Comparison of ENCODE assay signal across 26 cellular contexts in genomic region chr22:41398921-41399320, GRCh38. TPM values are rescaled to one million over a fixed set of nuclear protein-coding genes. Genes with fewer than 3 reads are reported as not detected.
DNase-seq lines count a peak whose midpoint lies in the region; ATAC-seq and TF ChIP-seq lines count a peak whose summit lies in the region.
"Had no signal": no experiment of that assay in that cellular context is flagged by ENCODE, and none has a peak within 500 bp of the region (broad histone marks: within the 10 kb centered on the region; RNA-seq: fewer than 3 reads in every experiment).

No MANE protein-coding gene starts in this region.

- no peak overlapping the region for H2AK5ac ChIP-seq in trophoblast cell (ENCODE audit: low read length)

- H3K9me3 ChIP-seq in osteoblast (ENCODE audit: low read depth, low read length) = no peaks in the 10 kb centered on the region
- peaks cover 5% of the 10 kb centered on the region for H3K9me3 ChIP-seq in trophoblast cell (ENCODE audit: insufficient read depth, low read depth, low read length)
- no peaks in the 10 kb centered on the region for H3K9me3 ChIP-seq in naive thymus-derived CD4-positive, alpha-beta T cell (ENCODE audit: control insufficient read depth in 2 of 3, low read length in 3 of 3)
- H3K9me3 ChIP-seq: Caco-2, MG63, SJCRH30 had no signal

- H3K23ac ChIP-seq in trophoblast cell (ENCODE audit: low read length) = no peak overlapping the region

- H3K4ac ChIP-seq in trophoblast cell (ENCODE audit: low read depth, low read length) = no peak overlapping the region

- ATAC-seq in GM23338 (peak; percentile 13), GM18873 (IDR thresholded peaks at IDR 0.05; ENCODE audit: low FRiP score, unreplicated experiment) (no peak)
- no peak for ATAC-seq in naive thymus-derived CD4-positive, alpha-beta T cell
- ATAC-seq: CD8-positive, alpha-beta T cell; PC-3; Right ventricle myocardium inferior; SK-N-SH treated with all-trans-retinoic acid at 6 μM for 48 hours had no signal

- no peak overlapping the region for H3K18ac ChIP-seq in trophoblast cell (ENCODE audit: low read length)

- H4K12ac ChIP-seq in trophoblast cell (ENCODE audit: low read depth, low read length) = no peak overlapping the region

- H3K79me1 ChIP-seq in trophoblast cell (ENCODE audit: low read length) = no peaks in the 10 kb centered on the region

- peak overlapping the region; percentile 59; the same call in 1 of the 2 replicates for H3K27ac ChIP-seq in GM23338 (ENCODE audit: low read depth)
- H3K27ac ChIP-seq in RWPE1 = peak overlapping the region; percentile 13; the same call in 1 of the 2 replicates
- no peak overlapping the region for H3K27ac ChIP-seq in osteoblast (ENCODE audit: low read depth, low read length)
- no peak overlapping the region for H3K27ac ChIP-seq in trophoblast cell (ENCODE audit: low read depth, low read length)
- no peak overlapping the region for H3K27ac ChIP-seq in naive thymus-derived CD4-positive, alpha-beta T cell (ENCODE audit: low read depth, low read length)
- H3K27ac ChIP-seq: 22Rv1, C4-2B, SJCRH30 had no signal

- H3K4me3 Mint-ChIP-seq in GM23338 = no peak overlapping the region
- no peak overlapping the region for H3K4me3 Mint-ChIP-seq in naive thymus-derived CD4-positive, alpha-beta T cell
- H3K4me3 Mint-ChIP-seq: B cell; CD8-positive, alpha-beta T cell had no signal

- H2AFZ ChIP-seq in GM23338 (no peak overlapping the region), osteoblast (ENCODE audit: low read length) (no peak overlapping the region), trophoblast cell (ENCODE audit: insufficient read depth, low read length, poor library complexity) (no peak overlapping the region)

- POLR2A ChIA-PET in RWPE1 (lab: Yijun Ruan, JAX; ENCODE audit: low non-redundant PET) = no interaction called here
- POLR2A ChIA-PET in naive thymus-derived CD4-positive, alpha-beta T cell (lab: Charles Lee) = no interaction called here

- H3K27ac Mint-ChIP-seq in GM23338 = peak overlapping the region; percentile 72; the same call in 1 of the 2 replicates
- H3K27ac Mint-ChIP-seq in naive thymus-derived CD4-positive, alpha-beta T cell = peak overlapping the region in 1 of 9 donors; percentile 48
- H3K27ac Mint-ChIP-seq: B cell; CD8-positive, alpha-beta T cell had no signal

- WGBS in trophoblast cell (ENCODE audit: extremely low coverage, insufficient coverage, insufficient read length) = no CpG with 5 or more reads among the region's 8 CpGs

- H3K79me2 ChIP-seq in GM23338 (replicated peaks; ENCODE audit: insufficient read depth) (no peaks in the 10 kb centered on the region), osteoblast (ENCODE audit: insufficient read depth, low read length) (no peaks in the 10 kb centered on the region), trophoblast cell (ENCODE audit: control insufficient read depth, insufficient read depth, low read length, poor library complexity) (no peaks in the 10 kb centered on the region)

- peaks cover 9% of the 10 kb centered on the region; the same call in 2 of the 3 replicates for H3K4me1 Mint-ChIP-seq in GM23338
- peaks cover 2 to 6% (median 4%) of the 10 kb centered on the region in 7 donors for H3K4me1 Mint-ChIP-seq in naive thymus-derived CD4-positive, alpha-beta T cell

- H4K8ac ChIP-seq in trophoblast cell (ENCODE audit: low read depth, low read length) = no peak overlapping the region

- H3K9ac ChIP-seq in trophoblast cell (ENCODE audit: low read length) = no peak overlapping the region

- CTCF ChIA-PET in RWPE1 (lab: Yijun Ruan, JAX) = interaction anchor here (0.5 kb wide), 1 partner anchor 45 kb away, joined by 3 read pairs; no protein-coding TSS in a partner anchor
- CTCF ChIA-PET in naive thymus-derived CD4-positive, alpha-beta T cell (lab: Charles Lee) = interaction anchor here (0.7 kb wide), 1 partner anchor 160 kb away, joined by 3 read pairs; no protein-coding TSS in a partner anchor

- no peak overlapping the region for H3K4me2 ChIP-seq in GM23338
- no peak overlapping the region for H3K4me2 ChIP-seq in osteoblast (ENCODE audit: insufficient read depth, low read length)
- H3K4me2 ChIP-seq in trophoblast cell (ENCODE audit: low read length) = no peak overlapping the region

- no peak overlapping the region for H3K14ac ChIP-seq in trophoblast cell (ENCODE audit: low read length)

- peaks cover 6% of the 10 kb centered on the region for H3K27me3 Mint-ChIP-seq in GM23338 (ENCODE audit: insufficient read depth, low read depth, poor library complexity)
- no peaks in the 10 kb centered on the region for H3K27me3 Mint-ChIP-seq in naive thymus-derived CD4-positive, alpha-beta T cell
- H3K27me3 Mint-ChIP-seq: B cell had no signal

- no peaks in the 10 kb centered on the region for H3K36me3 ChIP-seq in GM23338 (ENCODE audit: insufficient read depth)
- peaks cover 16% of the 10 kb centered on the region for H3K36me3 ChIP-seq in osteoblast (ENCODE audit: insufficient read depth, low read length)
- H3K36me3 ChIP-seq in trophoblast cell (ENCODE audit: control insufficient read depth in 1 of 2, insufficient read depth in 2 of 2, low read length in 2 of 2) = peaks cover 11 to 16% of the 10 kb centered on the region in 2 experiments
- peaks cover 0 to 44% (median 0%) of the 10 kb centered on the region in 3 experiments for H3K36me3 ChIP-seq in naive thymus-derived CD4-positive, alpha-beta T cell (ENCODE audit: control insufficient read depth in 2 of 3, insufficient read depth in 3 of 3, low read length in 3 of 3)
- H3K36me3 ChIP-seq: MG63, SJCRH30 had no signal

- no peaks in the 10 kb centered on the region for H3K27me3 ChIP-seq in GM23338 (ENCODE audit: insufficient read depth)
- no peaks in the 10 kb centered on the region for H3K27me3 ChIP-seq in osteoblast (ENCODE audit: insufficient read depth, low read length)
- H3K27me3 ChIP-seq in trophoblast cell (ENCODE audit: insufficient read depth, low read length) = no peaks in the 10 kb centered on the region
- H3K27me3 ChIP-seq in naive thymus-derived CD4-positive, alpha-beta T cell (ENCODE audit: control insufficient read depth in 2 of 2, insufficient read depth in 2 of 2, low read length in 2 of 2) = no peaks in the 10 kb centered on the region
- H3K27me3 ChIP-seq: MG63, SJCRH30 had no signal

- H3K9me3 Mint-ChIP-seq in GM23338 = no peaks in the 10 kb centered on the region; the same call in 2 of the 3 replicates
- H3K9me3 Mint-ChIP-seq in naive thymus-derived CD4-positive, alpha-beta T cell = no peaks in the 10 kb centered on the region
- H3K9me3 Mint-ChIP-seq: CD8-positive, alpha-beta T cell had no signal

- no peak overlapping the region for H2BK120ac ChIP-seq in trophoblast cell (ENCODE audit: insufficient read depth, low read length, poor library complexity)

- H3K4me3 ChIP-seq in GM23338 = no peak overlapping the region
- no peak overlapping the region for H3K4me3 ChIP-seq in osteoblast (ENCODE audit: insufficient read depth, low read length)
- no peak overlapping the region for H3K4me3 ChIP-seq in trophoblast cell (ENCODE audit: low read depth, low read length)
- H3K4me3 ChIP-seq in naive thymus-derived CD4-positive, alpha-beta T cell (ENCODE audit: low read length) = no peak overlapping the region
- H3K4me3 ChIP-seq: MG63, SJCRH30 had no signal

- no peak overlapping the region for H2BK5ac ChIP-seq in trophoblast cell (ENCODE audit: low read depth, low read length, poor library complexity)

- H3K9me2 ChIP-seq in GM23338 (ENCODE audit: insufficient read depth) = no peaks in the 10 kb centered on the region

- no peaks in the 10 kb centered on the region for H3K4me1 ChIP-seq in GM23338 (ENCODE audit: insufficient read depth)
- H3K4me1 ChIP-seq in osteoblast (ENCODE audit: insufficient read depth, low read length) = peaks cover 14% of the 10 kb centered on the region
- no peaks in the 10 kb centered on the region for H3K4me1 ChIP-seq in trophoblast cell (ENCODE audit: control insufficient read depth in 1 of 2, insufficient read depth in 2 of 2, low read length in 2 of 2)
- peaks cover 0 to 4% of the 10 kb centered on the region in 2 donors for H3K4me1 ChIP-seq in naive thymus-derived CD4-positive, alpha-beta T cell (ENCODE audit: control insufficient read depth in 2 of 2, insufficient read depth in 2 of 2, low read length in 2 of 2)
- H3K4me1 ChIP-seq: Caco-2 had no signal

- H3K36me3 Mint-ChIP-seq in GM23338 (ENCODE audit: low read depth) = peaks cover 13% of the 10 kb centered on the region; the same call in 1 of the 3 replicates
- H3K36me3 Mint-ChIP-seq in naive thymus-derived CD4-positive, alpha-beta T cell = peaks cover 0 to 18% (median 2%) of the 10 kb centered on the region in 5 donors

- TF ChIP-seq CTCF in GM23338 (conservative IDR thresholded peaks at IDR 0.05; ENCODE audit: low read depth in 2 of 2) (no peak), RWPE1 (conservative IDR thresholded peaks at IDR 0.05; ENCODE audit: low read depth) (no peak), osteoblast (IDR thresholded peaks at IDR 0.05; ENCODE audit: extremely low read depth, low read depth, low read length) (no peak)

- intact Hi-C loops in naive thymus-derived CD4-positive, alpha-beta T cell (cut with micrococcal nuclease) = no loop called here

- H4K20me1 ChIP-seq in GM23338 (replicated peaks; ENCODE audit: insufficient read depth) (no peaks in the 10 kb centered on the region), osteoblast (ENCODE audit: insufficient read depth, low read length) (no peaks in the 10 kb centered on the region)

- no peak overlapping the region for H4K91ac ChIP-seq in trophoblast cell (ENCODE audit: low read depth, low read length)

- peak; percentile 45 for DNase-seq in GM23338 (ENCODE audit: low spot score)
- no peak for DNase-seq in RWPE1 (ENCODE audit: low spot score)
- DNase-seq in left kidney (ENCODE audit: low read depth, low spot score) = peak; percentile 50
- peak; percentile 66 for DNase-seq in osteoblast (ENCODE audit: insufficient read length, low spot score, missing footprints)
- DNase-seq in NCI-H526 (lab: John Stamatoyannopoulos, UW) = no peak
- DNase-seq in trophoblast cell = no peak
- DNase-seq in naive thymus-derived CD4-positive, alpha-beta T cell = no peak
- DNase-seq: Caco-2; CD8-positive, alpha-beta T cell; IMR-90; KG1; MG63; NCI-H1105 treated with DMSO at 0.1 percent for 48 hours; NCI-H2029; NCI-H446; NCI-H524 treated with DMSO at 0.1 percent for 48 hours; NCI-H82; NK-92 treated with Interleukin-12 subunit alpha and Interleukin-12 subunit beta, amount 100 ng/mL, for 24 hours; PC-3; SJCRH30 had no signal

- no peaks in the 10 kb centered on the region for H3F3A ChIP-seq in GM23338 (replicated peaks; ENCODE audit: low read depth)

- H2BK12ac ChIP-seq in trophoblast cell (ENCODE audit: low read length) = no peak overlapping the region

RNA-seq across cellular contexts. Expression of gene TEF, which starts 17.2 kb away (rescaled TPM):
- total RNA-seq in GM23338 (2014; rRNA removed; shearing (Covaris generic)) = 7.0 and 7.2 TPM in 2 replicates
- 2.3 and 2.4 TPM in 2 replicates for polyA plus RNA-seq in GM23338 (2016; fragmentation: Nextera tagmentation; extraction: Ambion mirVana)
- 17.4 and 18.3 TPM in 2 replicates for total RNA-seq in osteoblast
- polyA plus RNA-seq in trophoblast cell (2013) = 4.0 and 4.4 TPM in 2 replicates
- total RNA-seq in naive thymus-derived CD4-positive, alpha-beta T cell = 1 to 10 TPM; 3.8 to 8.4 (median 6.2) TPM
- polyA plus RNA-seq in naive thymus-derived CD4-positive, alpha-beta T cell = 1 to 10 TPM; 3.5 to 6.4 TPM

RNA-seq across cellular contexts. Expression of gene TOB2, which starts 47.7 kb away (rescaled TPM):
- 43.0 and 47.2 TPM in 2 replicates for total RNA-seq in GM23338 (2014; rRNA removed; shearing (Covaris generic))
- polyA plus RNA-seq in GM23338 (2016; fragmentation: Nextera tagmentation; extraction: Ambion mirVana) = 26.7 and 27.3 TPM in 2 replicates
- total RNA-seq in osteoblast = 28.0 and 29.0 TPM in 2 replicates
- polyA plus RNA-seq in trophoblast cell (2013) = 30.8 and 31.2 TPM in 2 replicates
- 10 to 100 TPM; 19.3 to 37.8 (median 29.8) TPM for total RNA-seq in naive thymus-derived CD4-positive, alpha-beta T cell
- 1 to 10 TPM; 8.2 to 9.7 TPM for polyA plus RNA-seq in naive thymus-derived CD4-positive, alpha-beta T cell

Comparison
In these comparisons a context has a peak if more than half of its experiments do, and no peak if none do; other contexts are left out.
1. DNase-seq: peak in GM23338 (single experiment), left kidney (single experiment) and osteoblast (single experiment); none in RWPE1 (single experiment), NCI-H526 (0 of 2), trophoblast cell (0 of 2) and naive thymus-derived CD4-positive, alpha-beta T cell (0 of 9).
2. H3K27ac ChIP-seq: peak in GM23338 (single experiment) and RWPE1 (single experiment); none in osteoblast (single experiment), trophoblast cell (single experiment) and naive thymus-derived CD4-positive, alpha-beta T cell (single experiment).